Comparison of ENCODE assay signal across 25 cellular contexts in genomic region chr19:8399681-8400188, GRCh38. TPM values are rescaled to one million over a fixed set of nuclear protein-coding genes. Genes with fewer than 3 reads are reported as not detected.
"Had no signal": no experiment of that assay in that cellular context is flagged by ENCODE, and none has a peak within 500 bp of the region (broad histone marks: within the 10 kb centered on the region; RNA-seq: fewer than 3 reads in every experiment).

No MANE protein-coding gene starts in this region.

- DNase-seq: activated B cell treated with CpG ODN at 0.5 μM for 24 hours; activated CD4-positive, alpha-beta T cell treated with anti-CD3 and anti-CD28 coated beads for 36 hours; activated CD4-positive, alpha-beta T cell treated with anti-CD3 and anti-CD28 coated beads, Interleukin-2, amount 50 U/mL, for 4 hours; activated CD8-positive, alpha-beta memory T cell treated with anti-CD3 and anti-CD28 coated beads for 24 hours; activated CD8-positive, alpha-beta memory T cell treated with anti-CD3 and anti-CD28 coated beads, Interleukin-2, amount 50 U/mL, for 4 hours; activated T-cell treated with anti-CD3 and anti-CD28 coated beads, Interleukin-2, amount 50 U/mL, for 24 hours; brain microvascular endothelial cell; dermis blood vessel endothelial cell; effector CD8-positive, alpha-beta T cell; heart left ventricle; left ventricle myocardium superior; mammary epithelial cell; naive thymus-derived CD8-positive, alpha-beta T cell; ovary; stimulated activated CD4-positive, alpha-beta T cell treated with anti-CD3 and anti-CD28 coated beads, Interleukin-4, amount 100 ng/mL, for 4 hours; stimulated activated naive CD8-positive, alpha-beta T cell treated with anti-CD3 and anti-CD28 coated beads, Interleukin-15, Interleukin-2, amounts not matched to agents 100 U/mL and 50 U/mL, for 24 hours; T-helper 17 cell had no signal

- H3K27ac ChIP-seq: ascending aorta, brain microvascular endothelial cell, esophagus muscularis mucosa, gastroesophageal sphincter, heart left ventricle, ovary, psoas muscle, right atrium auricular region had no signal

- H3K9me3 ChIP-seq: ascending aorta, esophagus muscularis mucosa, gastroesophageal sphincter, heart left ventricle, ovary, psoas muscle, right atrium auricular region had no signal

- FAIRE-seq: islet of Langerhans had no signal

- H3K27me3 ChIP-seq: ascending aorta, brain microvascular endothelial cell, esophagus muscularis mucosa, gastroesophageal sphincter, heart left ventricle, ovary, right atrium auricular region had no signal

- H3K36me3 ChIP-seq: ovary had no signal

- H3K4me3 ChIP-seq: ascending aorta, esophagus muscularis mucosa, gastroesophageal sphincter, heart left ventricle, ovary, psoas muscle, right atrium auricular region had no signal

- ATAC-seq: activated CD4-positive, alpha-beta T cell treated with anti-CD3 and anti-CD28 coated beads for 36 hours; activated naive CD4-positive, alpha-beta T cell treated with anti-CD3 and anti-CD28 coated beads, Interleukin-2, amount 50 U/mL, for 72 hours; activated T-helper 17 cell treated with anti-CD3 and anti-CD28 coated beads, Interleukin-2, amount 50 U/mL, for 72 hours; gastroesophageal sphincter; heart left ventricle; left ventricle myocardium superior; naive thymus-derived CD8-positive, alpha-beta T cell; psoas muscle; stimulated activated naive CD8-positive, alpha-beta T cell treated with anti-CD3 and anti-CD28 coated beads, Interleukin-15, Interleukin-2, amounts not matched to agents 100 U/mL and 50 U/mL, for 24 hours; T-helper 17 cell had no signal

RNA-seq across cellular contexts. Expression of gene ANGPTL4, which starts 35.8 kb away (rescaled TPM):
- total RNA-seq: activated B cell treated with CpG ODN at 0.5 μM for 24 hours; naive thymus-derived CD8-positive, alpha-beta T cell; T-helper 17 cell had no signal
